25 cellular contexts compared by ENCODE assay signal in the genomic region with DNA sequence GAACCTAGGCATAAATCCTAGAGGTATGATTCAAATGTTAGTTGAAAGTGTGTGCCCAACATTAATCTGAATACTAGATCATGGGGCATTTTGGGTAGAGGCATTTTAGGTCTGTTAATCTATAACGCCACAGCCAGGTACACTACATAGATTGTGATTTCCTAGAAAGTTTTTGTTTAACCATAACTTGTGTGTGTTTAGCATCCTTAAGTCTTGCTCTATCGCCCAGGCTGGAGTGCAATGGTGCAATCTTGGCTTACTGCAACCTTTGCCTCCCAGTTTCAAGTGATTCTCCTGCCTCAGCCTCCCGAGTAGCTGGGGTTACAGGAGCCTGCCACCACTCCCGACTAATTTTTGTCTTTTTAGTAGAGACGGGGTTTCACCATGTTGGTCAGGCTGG. TPM values are rescaled to one million over a fixed set of nuclear protein-coding genes. Genes with fewer than 3 reads are reported as not detected.
"Had no signal": no experiment of that assay in that cellular context is flagged by ENCODE, and none has a peak within 500 bp of the region (broad histone marks: within the 10 kb centered on the region; RNA-seq: fewer than 3 reads in every experiment).

No MANE protein-coding gene starts in this region.

- H3K27ac ChIP-seq: ascending aorta, breast epithelium, cardiac muscle cell, coronary artery, dorsolateral prefrontal cortex, esophagus muscularis mucosa, foreskin keratinocyte, gastrocnemius medialis had no signal

- ATAC-seq: activated naive CD4-positive, alpha-beta T cell treated with anti-CD3 and anti-CD28 coated beads, Interleukin-2, amount 50 U/mL, for 72 hours; foreskin keratinocyte; gastrocnemius medialis; T-helper 17 cell had no signal

- DNase-seq: activated CD4-positive, alpha-beta memory T cell treated with anti-CD3 and anti-CD28 coated beads, Interleukin-2, amount 10 ng/mL, durations not matched to agents 7 days and 5 days; activated CD4-positive, alpha-beta T cell treated with anti-CD3 and anti-CD28 coated beads for 1 hour; activated CD4-positive, alpha-beta T cell treated with anti-CD3 and anti-CD28 coated beads for 4 hours; activated CD4-positive, alpha-beta T cell treated with anti-CD3 and anti-CD28 coated beads, Interleukin-2, amount 10 ng/mL, durations not matched to agents 7 days and 5 days; activated CD4-positive, alpha-beta T cell treated with anti-CD3 and anti-CD28 coated beads, Interleukin-2, amount 50 U/mL, for 4 hours; activated CD8-positive, alpha-beta memory T cell treated with anti-CD3 and anti-CD28 coated beads, Interleukin-2, amount 50 U/mL, for 48 hours; activated effector memory CD4-positive, alpha-beta T cell treated with anti-CD3 and anti-CD28 coated beads, Interleukin-2, amount 50 U/mL, for 16 hours; activated naive CD4-positive, alpha-beta T cell treated with anti-CD3 and anti-CD28 coated beads for 36 hours; activated naive CD8-positive, alpha-beta T cell treated with anti-CD3 and anti-CD28 coated beads, Interleukin-2, amount 10 ng/mL, durations not matched to agents 7 days and 5 days; activated T-cell treated with anti-CD3 and anti-CD28 coated beads for 4 hours; activated T-cell treated with anti-CD3 and anti-CD28 coated beads, Interleukin-2, amount 50 U/mL, for 24 hours; dorsolateral prefrontal cortex; effector memory CD4-positive, alpha-beta T cell; erythroblast; foreskin keratinocyte; gastrocnemius medialis; glutamatergic neuron; T-helper 1 cell; T-helper 17 cell had no signal

- H3K36me3 ChIP-seq: ascending aorta, breast epithelium, cardiac muscle cell, esophagus muscularis mucosa, gastrocnemius medialis had no signal

- H3K4me1 ChIP-seq: gastrocnemius medialis had no signal

- H3K27me3 ChIP-seq: ascending aorta, cardiac muscle cell, esophagus muscularis mucosa, gastrocnemius medialis had no signal

- H3K4me3 ChIP-seq: ascending aorta, breast epithelium, cardiac muscle cell, coronary artery, dorsolateral prefrontal cortex, esophagus muscularis mucosa, gastrocnemius medialis had no signal

- H3K9me3 ChIP-seq: ascending aorta, breast epithelium, esophagus muscularis mucosa, gastrocnemius medialis had no signal

RNA-seq across cellular contexts. Expression of a gene that starts 59.1 kb away (rescaled TPM):
- total RNA-seq: activated CD4-positive, alpha-beta memory T cell treated with anti-CD3 and anti-CD28 coated beads, Interleukin-2, amount 10 ng/mL, durations not matched to agents 7 days and 5 days; activated CD4-positive, alpha-beta T cell treated with anti-CD3 and anti-CD28 coated beads, Interleukin-2, amount 10 ng/mL, durations not matched to agents 7 days and 5 days; activated naive CD8-positive, alpha-beta T cell treated with anti-CD3 and anti-CD28 coated beads, Interleukin-2, amount 10 ng/mL, durations not matched to agents 7 days and 5 days; ascending aorta; esophagus muscularis mucosa; foreskin keratinocyte; gastrocnemius medialis had no signal
- polyA plus RNA-seq: foreskin keratinocyte had no signal
